In the genomic region with DNA sequence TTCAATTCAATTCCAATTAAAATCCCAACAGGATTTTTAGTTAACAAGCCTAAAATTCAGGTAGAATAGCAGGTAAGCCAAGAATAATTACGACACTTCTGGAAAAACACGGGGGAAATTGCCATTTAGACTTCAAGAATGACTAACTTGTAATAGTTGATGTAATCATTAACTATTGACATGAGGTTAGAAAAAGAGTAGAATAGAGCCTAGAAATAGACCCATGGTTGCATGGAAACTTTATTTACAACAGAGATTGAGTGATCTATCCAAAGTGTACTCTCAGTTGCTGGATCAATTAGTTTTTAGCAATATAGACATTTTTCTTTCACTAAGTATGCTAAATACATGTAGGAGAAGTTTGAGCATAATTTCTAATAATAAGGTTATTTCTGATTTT, we compare ENCODE assay signal across 8 cellular contexts. TPM values are rescaled to one million over a fixed set of nuclear protein-coding genes. Genes with fewer than 3 reads are reported as not detected.
"Had no signal": no experiment of that assay in that cellular context is flagged by ENCODE, and none has a peak within 500 bp of the region (broad histone marks: within the 10 kb centered on the region; RNA-seq: fewer than 3 reads in every experiment).

No MANE protein-coding gene starts in this region.

- H3K27ac Mint-ChIP-seq: GM23338, H9, IgD-negative memory B cell had no signal

- FAIRE-seq: H1, H54, HTR-8/SVneo had no signal

- H2AFZ ChIP-seq: GM23338 had no signal

- ATAC-seq: GM23338 had no signal

- H3K4me3 Mint-ChIP-seq: GM23338, H9, IgD-negative memory B cell had no signal

- H3K4me3 ChIP-seq: GM23338 had no signal

- H3K4me2 ChIP-seq: GM23338 had no signal

- DNase-seq: H9, HCEC 1CT had no signal

- H3K36me3 Mint-ChIP-seq: IgD-negative memory B cell had no signal

RNA-seq across cellular contexts. Expression of gene SLC13A5, which starts 3.6 kb away (rescaled TPM):
- total RNA-seq: HT-29 had no signal

RNA-seq across cellular contexts. Expression of gene XAF1, which starts 39.1 kb away (rescaled TPM):
- total RNA-seq: GM23338, H1, H9 had no signal
- polyA plus RNA-seq: GM23338, H1 had no signal

RNA-seq across cellular contexts. Expression of gene FBXO39, which starts 59.3 kb away (rescaled TPM):
- total RNA-seq: GM23338, H9, HT-29 had no signal
- polyA plus RNA-seq: GM23338, IgD-negative memory B cell had no signal
